1 cellular context compared by ENCODE assay signal in the genomic region with DNA sequence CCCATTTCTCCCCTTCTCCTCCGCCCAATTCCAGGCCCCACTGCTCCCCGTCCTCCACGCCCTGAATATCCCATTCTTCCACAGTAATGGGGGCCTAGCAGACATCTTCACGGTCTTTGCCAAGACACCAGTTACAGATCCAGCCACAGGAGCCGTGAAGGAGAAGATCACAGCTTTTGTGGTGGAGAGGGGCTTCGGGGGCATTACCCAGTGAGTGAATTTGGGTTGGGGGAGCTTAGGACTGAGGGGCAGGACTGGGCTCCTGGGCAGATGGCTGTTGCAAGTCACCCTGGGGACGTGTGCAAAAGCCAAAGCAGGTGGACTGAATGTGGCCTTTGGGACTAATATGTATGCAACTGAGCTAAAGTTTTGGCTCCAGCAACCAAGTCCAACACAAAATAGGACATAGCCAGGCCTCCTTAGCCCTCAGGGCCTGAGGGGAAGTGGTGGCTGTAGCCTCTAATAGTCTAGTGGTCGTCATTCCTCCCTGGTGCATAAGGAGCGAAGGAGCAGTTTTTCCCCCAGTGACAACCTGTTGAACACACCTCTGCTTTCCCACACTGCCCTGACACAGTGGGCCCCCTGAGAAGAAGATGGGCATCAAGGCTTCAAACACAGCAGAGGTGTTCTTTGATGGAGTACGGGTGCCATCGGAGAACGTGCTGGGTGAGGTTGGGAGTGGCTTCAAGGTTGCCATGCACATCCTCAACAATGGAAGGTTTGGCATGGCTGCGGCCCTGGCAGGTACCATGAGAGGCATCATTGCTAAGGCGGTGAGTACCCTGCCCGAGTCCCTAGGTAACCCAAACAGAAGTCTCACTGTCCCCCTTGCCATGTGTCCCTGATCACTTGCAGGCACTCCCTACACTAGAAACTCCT.
TF ChIP-seq lines count a peak whose summit lies in the region.

No MANE protein-coding gene starts in this region.

TF ChIP-seq in GM12878, 131 proteins besides CTCF, POLR2A, EP300 and RAD21:
- TF ChIP-seq BHLHE40 (IDR thresholded peaks at IDR 0.05; ENCODE audit: borderline replicate concordance in 1 of 2, low read depth in 2 of 2, low read length in 1 of 2) (no peak), POU2F2 (IDR thresholded peaks at IDR 0.05; ENCODE audit: borderline replicate concordance, low read depth, low read length) (peak; percentile 9; the same call in 1 of the 3 replicates)
